Comparison of ENCODE assay signal across 8 cellular contexts in genomic region chr2:26344581-26345283, GRCh38. TPM values are rescaled to one million over a fixed set of nuclear protein-coding genes. Genes with fewer than 3 reads are reported as not detected.
DNase-seq lines count a peak whose midpoint lies in the region; ATAC-seq and TF ChIP-seq lines count a peak whose summit lies in the region.

No MANE protein-coding gene starts in this region.

- intact Hi-C loops in mammary epithelial cell (cut with micrococcal nuclease) = no loop called here
- intact Hi-C loops in tibial artery (cut with DNase I; ENCODE audit: low total_unique reads) = no loop called here

- dilution Hi-C loops in mammary epithelial cell (cut with HindIII; ENCODE audit: low sequenced_read_pairs) = no loop called here

- H3K9ac ChIP-seq in OCI-LY3 (ENCODE audit: low read length) (peak overlapping the region; percentile 84), mammary epithelial cell (ENCODE audit: insufficient read depth, low read length) (peak overlapping the region; percentile 99)

- H3K4me3 ChIP-seq in OCI-LY3 (ENCODE audit: low read length) = peak overlapping the region; percentile 84
- peak overlapping the region; percentile 61 to 89 (median 74) for H3K4me3 ChIP-seq in mammary epithelial cell (replicated peaks in 1 of 3; ENCODE audit: insufficient read depth in 1 of 3, low read depth in 2 of 3, low read length in 3 of 3)
- peak overlapping the region; percentile 87 to 98 for H3K4me3 ChIP-seq in tibial artery

- H3K4me3 Mint-ChIP-seq in mesothelial cell of epicardium = peak overlapping the region; percentile 93

- peaks cover 57% of the 10 kb centered on the region for H3K79me2 ChIP-seq in OCI-LY3 (ENCODE audit: low read length)
- H3K79me2 ChIP-seq in mammary epithelial cell (ENCODE audit: insufficient read depth, low read length) = peaks cover 55% of the 10 kb centered on the region

- H3K36me3 Mint-ChIP-seq in mesothelial cell of epicardium = no peaks in the 10 kb centered on the region

- no peaks in the 10 kb centered on the region for H3K27me3 Mint-ChIP-seq in mesothelial cell of epicardium (ENCODE audit: low read depth)

- H3K27me3 ChIP-seq in OCI-LY3 (ENCODE audit: low read depth, low read length) (no peaks in the 10 kb centered on the region), mammary epithelial cell (ENCODE audit: insufficient read depth, low read length) (no peaks in the 10 kb centered on the region), tibial artery (no peaks in the 10 kb centered on the region)

- DNase-seq in EL (peak; percentile 51), mammary epithelial cell (peak; percentile 64), mesothelial cell of epicardium (ENCODE audit: low spot score in 2 of 2, unreplicated experiment in 2 of 2) (no peak), tibial artery (no peak), COR-L47 (lab: John Stamatoyannopoulos, UW) (no peak), medulla oblongata (ENCODE audit: extremely low spot score) (no peak)

- H3K4me1 ChIP-seq in OCI-LY3 (ENCODE audit: low read length) (peaks cover 22% of the 10 kb centered on the region), mammary epithelial cell (ENCODE audit: insufficient read depth, low read length) (peaks cover 24% of the 10 kb centered on the region), tibial artery (peaks cover 0 to 19% (median 11%) of the 10 kb centered on the region in 4 donors)

- ATAC-seq in GM21423 (IDR thresholded peaks at IDR 0.05; ENCODE audit: unreplicated experiment) = no peak

- in situ Hi-C loops in mammary epithelial cell (cut with MboI; ENCODE audit: low sequenced_read_pairs in 2 of 2) = no loop called here

- H3K9me3 ChIP-seq in OCI-LY3 (ENCODE audit: insufficient read depth, low read length) (no peaks in the 10 kb centered on the region), mammary epithelial cell (replicated peaks; ENCODE audit: insufficient read depth, low read length) (no peaks in the 10 kb centered on the region), tibial artery (no peaks in the 10 kb centered on the region)

- H3K36me3 ChIP-seq in OCI-LY3 (replicated peaks; ENCODE audit: low read depth, low read length) (peaks cover 3% of the 10 kb centered on the region), mammary epithelial cell (ENCODE audit: insufficient read depth, low read length) (no peaks in the 10 kb centered on the region), tibial artery (no peaks in the 10 kb centered on the region)

- no peaks in the 10 kb centered on the region for H3K9me3 Mint-ChIP-seq in mesothelial cell of epicardium

- H4K20me1 ChIP-seq in OCI-LY3 (ENCODE audit: insufficient read depth, low read length) (peaks cover 15% of the 10 kb centered on the region), mammary epithelial cell (ENCODE audit: insufficient read depth, low read length) (no peaks in the 10 kb centered on the region)

- peak overlapping the region; percentile 99 for H3K27ac Mint-ChIP-seq in mesothelial cell of epicardium

- H2AFZ ChIP-seq in OCI-LY3 (ENCODE audit: low read depth, low read length) = no peak overlapping the region
- peak overlapping the region; percentile 89 for H2AFZ ChIP-seq in mammary epithelial cell (ENCODE audit: low read depth, low read length)

- H3K4me2 ChIP-seq in OCI-LY3 (ENCODE audit: low read length) (peak overlapping the region; percentile 76), mammary epithelial cell (ENCODE audit: insufficient read depth, low read depth, low read length) (peak overlapping the region; percentile 89)

- 27% methylated on average over 17 of the region's 17 CpGs for WGBS in mammary epithelial cell (ENCODE audit: low coverage, missing lambda C conversion rate)

- H3K27ac ChIP-seq in OCI-LY3 (ENCODE audit: low read length) = peak overlapping the region; percentile 82
- peak overlapping the region; percentile 97 for H3K27ac ChIP-seq in mammary epithelial cell (ENCODE audit: insufficient read depth, low read depth, low read length)
- H3K27ac ChIP-seq in tibial artery = peak overlapping the region; percentile 87

- TF ChIP-seq CTCF in OCI-LY3 (IDR thresholded peaks at IDR 0.05; ENCODE audit: low read depth, low read length) = no peak
- no peak for TF ChIP-seq CTCF in mammary epithelial cell (conservative IDR thresholded peaks at IDR 0.05 in 1 of 2, IDR thresholded peaks at IDR 0.05 in 1 of 2; ENCODE audit: extremely low read depth in 1 of 2, insufficient read depth in 1 of 2, low read depth in 1 of 2, low read length in 2 of 2)
- no peak for TF ChIP-seq CTCF in mesothelial cell of epicardium (IDR thresholded peaks at IDR 0.05; ENCODE audit: unreplicated experiment)
- TF ChIP-seq CTCF in tibial artery (IDR thresholded peaks at IDR 0.05) = no peak

- BruUV-seq in mammary epithelial cell (replicated peaks; lab: Mats Ljungman, UMichigan) = no TSS peak

- CTCF ChIA-PET in mammary epithelial cell (lab: Charles Lee; ENCODE audit: low non-redundant PET) = no interaction called here

- peaks cover 31% of the 10 kb centered on the region for H3K4me1 Mint-ChIP-seq in mesothelial cell of epicardium

RNA-seq across cellular contexts. Expression of gene SELENOI, which starts 1.2 kb away (rescaled TPM):
- total RNA-seq in mammary epithelial cell (10 to 100 TPM; 42.7 to 64.1 TPM), mesothelial cell of epicardium (28.1 to 32.0 TPM (median 29.1 TPM) in 3 replicates)
- polyA plus RNA-seq in mammary epithelial cell = 16.8 TPM
- polyA minus RNA-seq in mammary epithelial cell = 96.3 TPM

RNA-seq across cellular contexts. Expression of gene ADGRF3, which starts 1.9 kb away (rescaled TPM):
- total RNA-seq in mammary epithelial cell (under 1 TPM; 0.17 to 0.45 TPM), mesothelial cell of epicardium (0.20 to 0.83 TPM (median 0.22 TPM) in 3 replicates)
- polyA plus RNA-seq in mammary epithelial cell = 0.07 TPM
- polyA minus RNA-seq in mammary epithelial cell = not detected

RNA-seq across cellular contexts. Expression of gene DRC1, which starts 57.0 kb away (rescaled TPM):
- under 1 TPM; 0.33 to 0.38 TPM for total RNA-seq in mammary epithelial cell
- not detected for polyA plus RNA-seq in mammary epithelial cell
- not detected for polyA minus RNA-seq in mammary epithelial cell
- total RNA-seq in mesothelial cell of epicardium = 0.18 to 0.59 TPM (median 0.22 TPM) in 3 replicates

Comparison
In these comparisons a context has a peak if more than half of its experiments do, and no peak if none do; other contexts are left out.
1. DNase-seq: peak in EL (single experiment) and mammary epithelial cell (single experiment); none in mesothelial cell of epicardium (0 of 2), tibial artery (0 of 2), COR-L47 (single experiment) and medulla oblongata (single experiment).
2. Peak in every context shown above with its lines, with median percentiles within 50 percentile points of each other: H3K27ac ChIP-seq and H3K4me3 ChIP-seq.